Comparison of ENCODE assay signal across 24 cellular contexts in the genomic region with DNA sequence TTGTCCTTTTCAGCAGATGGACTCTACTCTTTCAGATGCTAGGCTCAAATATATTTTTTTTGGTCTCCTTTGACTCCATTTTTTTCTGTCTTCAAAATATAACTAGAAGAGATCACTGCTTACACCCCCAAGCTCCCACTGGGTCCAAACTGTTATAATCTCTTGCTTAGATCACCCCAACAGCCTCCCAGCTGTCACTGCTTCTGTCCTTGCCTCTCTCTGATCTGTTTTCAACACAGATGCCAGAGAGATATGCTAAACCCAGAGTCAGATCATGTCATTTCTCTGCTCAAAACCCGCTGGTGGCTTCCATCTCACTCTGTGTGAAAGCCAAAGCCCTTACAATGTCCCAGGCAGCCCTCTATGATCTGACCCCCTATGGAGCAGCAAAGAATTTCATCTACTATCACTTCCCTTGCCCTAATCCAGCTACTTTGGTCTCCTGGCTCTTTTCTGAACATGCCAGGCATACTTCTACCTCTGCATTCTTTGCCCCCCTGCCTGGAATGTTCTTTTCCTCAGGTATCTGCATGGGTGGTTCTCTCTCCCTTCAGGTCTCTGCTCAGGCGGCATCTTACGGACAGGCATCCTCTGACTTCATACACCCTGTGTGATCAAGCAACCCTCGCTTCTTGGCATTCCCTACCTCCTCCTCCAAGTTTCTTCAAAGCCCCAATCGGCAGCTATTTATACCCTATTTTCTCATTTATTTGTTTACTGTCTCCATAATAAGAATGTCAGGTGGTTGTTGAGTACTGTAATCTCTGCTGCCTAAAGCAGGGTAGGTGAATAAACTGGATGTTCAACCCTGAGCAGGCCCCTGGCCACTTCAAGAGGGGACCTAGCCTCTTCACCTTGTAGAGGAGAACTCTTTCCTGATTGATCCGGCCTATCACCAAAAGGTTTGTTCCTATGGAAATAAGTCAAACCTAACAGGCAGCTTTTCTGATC. TPM values are rescaled to one million over a fixed set of nuclear protein-coding genes. Genes with fewer than 3 reads are reported as not detected.
DNase-seq lines count a peak whose midpoint lies in the region; ATAC-seq and TF ChIP-seq lines count a peak whose summit lies in the region.
"Had no signal": no experiment of that assay in that cellular context is flagged by ENCODE, and none has a peak within 500 bp of the region (broad histone marks: within the 10 kb centered on the region; RNA-seq: fewer than 3 reads in every experiment).

No MANE protein-coding gene starts in this region.

- no peak overlapping the region for H3K4me3 ChIP-seq in upper lobe of left lung
- H3K4me3 ChIP-seq: testis had no signal

- no peak for TF ChIP-seq POLR2A in upper lobe of left lung (IDR thresholded peaks at IDR 0.05)

- WGBS in upper lobe of left lung, 2 donors: 84 to 86% methylated on average over 6 of the region's 6 CpGs

- H3K4me1 ChIP-seq in upper lobe of left lung: no peaks in the 10 kb centered on the region
- H3K4me1 ChIP-seq: testis had no signal

- no peak for TF ChIP-seq CTCF in upper lobe of left lung (IDR thresholded peaks at IDR 0.05)

- H3K27ac ChIP-seq in cingulate gyrus (ENCODE audit: low read depth, low read length) (peak overlapping the region; percentile 39), upper lobe of left lung (peak overlapping the region in 1 of 4 donors; percentile 51)
- H3K27ac ChIP-seq: neutrophil, testis, WERI-Rb-1 had no signal

- peak; percentile 26 for DNase-seq in DMS53 (lab: John Stamatoyannopoulos, UW)
- no peak for DNase-seq in DMS53 treated with DMSO at 0.1 percent for 48 hours (lab: John Stamatoyannopoulos, UW; ENCODE audit: unreplicated experiment)
- DNase-seq in left kidney (ENCODE audit: low read depth, low spot score): peak; percentile 21
- DNase-seq in upper lobe of left lung: no peak
- no peak for DNase-seq in NCI-H1417 treated with DMSO at 0.1 percent for 48 hours (lab: John Stamatoyannopoulos, UW)
- no peak for DNase-seq in GOT3 (lab: John Stamatoyannopoulos, UW)
- no peak for DNase-seq in NCI-H2107 (lab: John Stamatoyannopoulos, UW)
- DNase-seq: 8988T; activated CD4-positive, alpha-beta T cell treated with anti-CD3 and anti-CD28 coated beads, Interleukin-2, amount 50 U/mL, for 4 hours; activated CD8-positive, alpha-beta memory T cell treated with anti-CD3 and anti-CD28 coated beads, Interleukin-2, amount 50 U/mL, for 48 hours; activated naive CD8-positive, alpha-beta T cell treated with anti-CD3 and anti-CD28 coated beads, Interleukin-2, amount 10 ng/mL, durations not matched to agents 7 days and 5 days; AML-193; CD8-positive, alpha-beta memory T cell; DMS79 treated with DMSO at 0.1 percent for 48 hours; effector memory CD4-positive, alpha-beta T cell; NCI-H1417; NCI-H69; RPMI8226; small intestine; stimulated activated naive B cell treated with anti-CD40 and anti-IgM and Interleukin-4, amounts not matched to agents 10 μg/mL and 1 μg/mL and 100 μg/mL, for 72 hours; testis; WERI-Rb-1 had no signal

- peaks cover 22 to 75% (median 49%) of the 10 kb centered on the region in 4 donors for H3K36me3 ChIP-seq in upper lobe of left lung

- TF ChIP-seq EP300 in upper lobe of left lung (IDR thresholded peaks at IDR 0.05): no peak

- ATAC-seq in upper lobe of left lung (ENCODE audit: low FRiP score in 2 of 2): peak; percentile 39 to 52
- ATAC-seq: stimulated activated naive B cell treated with anti-CD40 and anti-IgM and Interleukin-4, amounts not matched to agents 10 μg/mL and 1 μg/mL and 100 μg/mL, for 72 hours had no signal

- no peaks in the 10 kb centered on the region for H3K27me3 ChIP-seq in upper lobe of left lung
- H3K27me3 ChIP-seq: neutrophil, testis had no signal

- H3K9me3 ChIP-seq in upper lobe of left lung: no peaks in the 10 kb centered on the region
- H3K9me3 ChIP-seq: neutrophil, testis had no signal

RNA-seq across cellular contexts. Expression of gene SLC4A11, which starts 43.6 kb away (rescaled TPM):
- total RNA-seq in upper lobe of left lung: 10 to 100 TPM in 1 of 6 donors, 1 to 10 TPM in 5; 2.6 to 14.9 (median 5.2) TPM

Comparison
In these comparisons a context has a peak if more than half of its experiments do, and no peak if none do; other contexts are left out.
1. DNase-seq: peak in DMS53 (single experiment) and left kidney (single experiment); none in DMS53 treated with DMSO at 0.1 percent for 48 hours (single experiment), upper lobe of left lung (0 of 2), NCI-H1417 treated with DMSO at 0.1 percent for 48 hours (single experiment), GOT3 (single experiment) and NCI-H2107 (single experiment).